28 cellular contexts compared by ENCODE assay signal in genomic region chr5:170478306-170478705, GRCh38. TPM values are rescaled to one million over a fixed set of nuclear protein-coding genes. Genes with fewer than 3 reads are reported as not detected.
DNase-seq lines count a peak whose midpoint lies in the region; TF ChIP-seq lines count a peak whose summit lies in the region.
"Had no signal": no experiment of that assay in that cellular context is flagged by ENCODE, and none has a peak within 500 bp of the region (broad histone marks: within the 10 kb centered on the region; RNA-seq: fewer than 3 reads in every experiment).

No MANE protein-coding gene starts in this region.

- H3T11ph ChIP-seq in H9 (ENCODE audit: low read length) = no peak overlapping the region

- no peak overlapping the region for H4K91ac ChIP-seq in H9 (ENCODE audit: insufficient read length, low read depth, low read length)
- H4K91ac ChIP-seq in mesenchymal stem cell (ENCODE audit: low read length) = no peak overlapping the region

- H3K18ac ChIP-seq in H9 (ENCODE audit: insufficient read length, low read depth, low read length) (no peak overlapping the region), mesenchymal stem cell (ENCODE audit: low read depth in 1 of 2, low read length in 2 of 2) (no peak overlapping the region)

- TF ChIP-seq CTCF in H9 (conservative IDR thresholded peaks at IDR 0.05) = no peak
- TF ChIP-seq CTCF in esophagus muscularis mucosa (IDR thresholded peaks at IDR 0.05) = no peak

- no peak overlapping the region for H2AK5ac ChIP-seq in H9 (ENCODE audit: insufficient read length, low read length)
- H2AK5ac ChIP-seq in mesenchymal stem cell (ENCODE audit: low read length, severe bottlenecking) = peak overlapping the region; percentile 71

- no peak overlapping the region for H3K9ac ChIP-seq in H9 (ENCODE audit: extremely low read depth, insufficient read length, low read length)
- H3K9ac ChIP-seq in mesenchymal stem cell (ENCODE audit: low read length) = no peak overlapping the region
- H3K9ac ChIP-seq: BLaER1 had no signal

- H3K23me2 ChIP-seq in H9 (ENCODE audit: insufficient read length, low read depth, low read length, poor library complexity, severe bottlenecking) = no peaks in the 10 kb centered on the region

- H4K8ac ChIP-seq in H9 (replicated peaks; ENCODE audit: insufficient read length, low read depth, low read length) = no peak overlapping the region
- H4K8ac ChIP-seq in mesenchymal stem cell (ENCODE audit: low read length) = no peak overlapping the region

- TF ChIP-seq POLR2A in esophagus muscularis mucosa (IDR thresholded peaks at IDR 0.05; ENCODE audit: low read depth) = no peak

- H3K27ac ChIP-seq in H9 (ENCODE audit: insufficient read length, low read depth, low read length) (no peak overlapping the region), esophagus muscularis mucosa (replicated peaks in 1 of 4) (no peak overlapping the region), mesenchymal stem cell (ENCODE audit: low read length, poor library complexity, severe bottlenecking) (no peak overlapping the region)
- H3K27ac ChIP-seq: BLaER1 had no signal

- intact Hi-C loops in esophagus muscularis mucosa (cut with DNase I) = no loop called here

- H3K79me2 ChIP-seq in H9 (ENCODE audit: insufficient read depth, low read length) = no peaks in the 10 kb centered on the region

- H3K36me3 ChIP-seq in H7 (replicated peaks; ENCODE audit: control insufficient read depth, insufficient read depth, low read length) (no peaks in the 10 kb centered on the region), esophagus muscularis mucosa (no peaks in the 10 kb centered on the region), mesenchymal stem cell (ENCODE audit: control insufficient read depth in 1 of 2, insufficient read depth in 2 of 2, low read depth in 1 of 2, low read length in 2 of 2) (no peaks in the 10 kb centered on the region)
- H3K36me3 ChIP-seq: BE2C, BLaER1 had no signal

- peaks cover 7% of the 10 kb centered on the region; the same call in 1 of the 2 replicates for H3K27me3 Mint-ChIP-seq in H9 (ENCODE audit: low read depth)

- H4K5ac ChIP-seq in H9 (ENCODE audit: insufficient read length, low read depth, low read length) = no peak overlapping the region

- H3K79me1 ChIP-seq in H9 (ENCODE audit: insufficient read depth, low read depth, low read length, poor library complexity, severe bottlenecking) = no peaks in the 10 kb centered on the region
- no peaks in the 10 kb centered on the region for H3K79me1 ChIP-seq in mesenchymal stem cell (replicated peaks; ENCODE audit: low read length, poor library complexity, severe bottlenecking)

- H2BK20ac ChIP-seq in H9 (ENCODE audit: low read depth, low read length, poor library complexity, severe bottlenecking) = no peak overlapping the region

- H3K27me3 ChIP-seq in H7 (ENCODE audit: control insufficient read depth, insufficient read depth, low read length) = no peaks in the 10 kb centered on the region
- H3K27me3 ChIP-seq in H9 (ENCODE audit: insufficient read depth, low read length) = no peaks in the 10 kb centered on the region
- H3K27me3 ChIP-seq in esophagus muscularis mucosa = peaks cover 0 to 4% (median 0%) of the 10 kb centered on the region in 4 donors
- H3K27me3 ChIP-seq in mesenchymal stem cell (ENCODE audit: control insufficient read depth in 1 of 2, insufficient read depth in 1 of 2, low read length in 2 of 2) = peaks cover 0 to 4% of the 10 kb centered on the region in 2 experiments
- H3K27me3 ChIP-seq: BLaER1 had no signal

- H3K56ac ChIP-seq in H9 (ENCODE audit: insufficient read length, low read depth, low read length) = no peak overlapping the region

- H3K4me3 ChIP-seq in H7 (ENCODE audit: insufficient read depth, low read depth, low read length) (no peak overlapping the region), esophagus muscularis mucosa (no peak overlapping the region), mesenchymal stem cell (ENCODE audit: insufficient read depth in 1 of 2, low read depth in 1 of 2, low read length in 2 of 2) (no peak overlapping the region)
- H3K4me3 ChIP-seq: BLaER1, GM12878 had no signal

- no peak overlapping the region for H3K4me3 Mint-ChIP-seq in H9
- H3K4me3 Mint-ChIP-seq: CD14-positive monocyte; CD4-positive, alpha-beta memory T cell; CD8-positive, alpha-beta memory T cell had no signal

- no peaks in the 10 kb centered on the region; the same call in 1 of the 2 replicates for H3K4me1 ChIP-seq in H9 (ENCODE audit: insufficient read depth, low read length)
- H3K4me1 ChIP-seq in esophagus muscularis mucosa = no peaks in the 10 kb centered on the region
- H3K4me1 ChIP-seq in mesenchymal stem cell (ENCODE audit: control insufficient read depth, insufficient read depth, low read depth, low read length) = peaks cover 12% of the 10 kb centered on the region
- H3K4me1 ChIP-seq: BE2C had no signal

- H2AFZ ChIP-seq in H9 (ENCODE audit: low read length) = no peak overlapping the region
- H2AFZ ChIP-seq in mesenchymal stem cell (ENCODE audit: low read depth, low read length) = no peak overlapping the region

- no peak overlapping the region for H3K27ac Mint-ChIP-seq in H9
- H3K27ac Mint-ChIP-seq: CD14-positive monocyte; CD4-positive, alpha-beta memory T cell; CD4-positive, CD25-positive, alpha-beta regulatory T cell; CD8-positive, alpha-beta memory T cell had no signal

- H2BK120ac ChIP-seq in H9 (ENCODE audit: low read depth, low read length, poor library complexity, severe bottlenecking) (no peak overlapping the region), mesenchymal stem cell (ENCODE audit: low read depth, low read length) (no peak overlapping the region)

- H3K36me3 Mint-ChIP-seq in H9 (ENCODE audit: insufficient read depth in 1 of 3, low read depth in 3 of 3) = no peaks in the 10 kb centered on the region
- H3K36me3 Mint-ChIP-seq: CD4-positive, alpha-beta memory T cell; CD4-positive, CD25-positive, alpha-beta regulatory T cell had no signal

- H2BK12ac ChIP-seq in H9 (ENCODE audit: insufficient read length, low read depth, low read length) (no peak overlapping the region), mesenchymal stem cell (ENCODE audit: low read length in 2 of 2) (no peak overlapping the region)

- H2BK5ac ChIP-seq in H9 (ENCODE audit: insufficient read length, low read length) (no peak overlapping the region), mesenchymal stem cell (ENCODE audit: low read depth, low read length, poor library complexity, severe bottlenecking) (no peak overlapping the region)

- no CpG with 5 or more reads among the region's 6 CpGs for WGBS in H9 (ENCODE audit: extremely low coverage, insufficient read length, low lambda C conversion rate)
- 98% methylated on average over 6 of the region's 6 CpGs for WGBS in esophagus muscularis mucosa
- WGBS in mesenchymal stem cell = 94% methylated on average over 5 of the region's 6 CpGs

- H2BK15ac ChIP-seq in H9 (ENCODE audit: low read depth, low read length) = no peak overlapping the region
- H2BK15ac ChIP-seq in mesenchymal stem cell (ENCODE audit: low read depth, poor library complexity, severe bottlenecking) = no peak overlapping the region

- peak; percentile 5 for DNase-seq in H7
- DNase-seq in H9 = peak; percentile 12
- DNase-seq in esophagus muscularis mucosa (ENCODE audit: extremely low spot score) = peak; percentile 77
- DNase-seq in mesenchymal stem cell = no peak
- DNase-seq in NCI-H345 treated with DMSO at 0.1 percent for 48 hours (lab: John Stamatoyannopoulos, UW; ENCODE audit: unreplicated experiment) = no peak
- no peak for DNase-seq in NOMO-1 treated with DMSO at 0.1 percent for 48 hours (lab: John Stamatoyannopoulos, UW; ENCODE audit: unreplicated experiment)
- no peak for DNase-seq in activated CD4-positive, alpha-beta T cell treated with anti-CD3 and anti-CD28 coated beads for 4 hours
- DNase-seq in medulla oblongata (ENCODE audit: extremely low spot score) = no peak
- DNase-seq: 8988T; ACHN; BE2C; C1 segment of cervical spinal cord; CD4-positive, alpha-beta memory T cell; CD4-positive, CD25-positive, alpha-beta regulatory T cell; CD8-positive, alpha-beta memory T cell; COR-L47; DMS 273 treated with DMSO at 0.1 percent for 48 hours; DMS153; DMS53; DMS79; DND-41; EL; GDM1 had no signal

- 0 out of 5 replicates have a peak, but pooled peaks cover 0 to 2% of the 10 kb centered on the region in 2 experiments for H3K9me3 Mint-ChIP-seq in H9

- H3K9me3 ChIP-seq in H9 (ENCODE audit: control insufficient read depth, low read depth, low read length) = no peaks in the 10 kb centered on the region
- no peaks in the 10 kb centered on the region for H3K9me3 ChIP-seq in esophagus muscularis mucosa
- H3K9me3 ChIP-seq in mesenchymal stem cell (ENCODE audit: control insufficient read depth, low read length) = peaks cover 3% of the 10 kb centered on the region
- H3K9me3 ChIP-seq: BE2C had no signal

- peaks cover 19 to 21% of the 10 kb centered on the region in 2 experiments for H3K4me1 Mint-ChIP-seq in H9
- H3K4me1 Mint-ChIP-seq: CD4-positive, alpha-beta memory T cell; CD4-positive, CD25-positive, alpha-beta regulatory T cell; CD8-positive, alpha-beta memory T cell had no signal

- no peaks in the 10 kb centered on the region for H4K20me1 ChIP-seq in H9 (ENCODE audit: control insufficient read depth, insufficient read depth, insufficient read length)
- H4K20me1 ChIP-seq: BLaER1 had no signal

- no peak for TF ChIP-seq EP300 in esophagus muscularis mucosa (IDR thresholded peaks at IDR 0.05)

- H3K14ac ChIP-seq in H9 (ENCODE audit: insufficient read depth, low read length) (no peak overlapping the region), mesenchymal stem cell (ENCODE audit: low read length in 2 of 2) (no peak overlapping the region)

- H3K23ac ChIP-seq in H9 (ENCODE audit: insufficient read length, low read depth, low read length) = no peak overlapping the region
- H3K23ac ChIP-seq in mesenchymal stem cell (ENCODE audit: low read length in 2 of 2) = no peak overlapping the region

- H3K4me2 ChIP-seq in H9 (ENCODE audit: insufficient read depth, insufficient read length, low read length) (no peak overlapping the region), mesenchymal stem cell (ENCODE audit: low read length, poor library complexity, severe bottlenecking) (no peak overlapping the region)
- H3K4me2 ChIP-seq: BLaER1 had no signal

- H3K4ac ChIP-seq in H9 (ENCODE audit: low read depth, low read length) (no peak overlapping the region), mesenchymal stem cell (ENCODE audit: low read depth in 1 of 2, low read length in 2 of 2) (no peak overlapping the region)

RNA-seq across cellular contexts. Expression of gene KCNIP1, which starts 25.5 kb away (rescaled TPM):
- total RNA-seq in H7 (2014; rRNA removed; shearing (Covaris generic)) = 0.33 and 0.48 TPM in 2 replicates
- 0.24 and 0.63 TPM in 2 replicates for total RNA-seq in H9 (2021)
- total RNA-seq in esophagus muscularis mucosa = 1 to 10 TPM in 1 of 4 donors, under 1 TPM in 1, not detected in 2; 0.97 to 1.7 TPM
- polyA plus RNA-seq in mesenchymal stem cell (2013, experiment 1 of 2) = not detected
- polyA plus RNA-seq in mesenchymal stem cell (2013, experiment 2 of 2) = not detected
- total RNA-seq: CD4-positive, alpha-beta memory T cell; CD4-positive, CD25-positive, alpha-beta regulatory T cell; CD8-positive, alpha-beta memory T cell; G401; GM12878 had no signal
- polyA plus RNA-seq: AG04450; CD14-positive monocyte; CD4-positive, alpha-beta memory T cell; CD4-positive, CD25-positive, alpha-beta regulatory T cell; CD8-positive, alpha-beta memory T cell; GM12878 had no signal

Comparison
In these comparisons a context has a peak if more than half of its experiments do, and no peak if none do; other contexts are left out.
1. DNase-seq: peak in H7 (single experiment), H9 (single experiment) and esophagus muscularis mucosa (single experiment); none in mesenchymal stem cell (single experiment), NCI-H345 treated with DMSO at 0.1 percent for 48 hours (single experiment), NOMO-1 treated with DMSO at 0.1 percent for 48 hours (single experiment), activated CD4-positive, alpha-beta T cell treated with anti-CD3 and anti-CD28 coated beads for 4 hours (0 of 2) and medulla oblongata (single experiment).